In genomic region chr2:147634801-147635200, GRCh38 we compare ENCODE assay signal across 23 cellular contexts.
"Had no signal": no experiment of that assay in that cellular context is flagged by ENCODE, and none has a peak within 500 bp of the region (broad histone marks: within the 10 kb centered on the region; RNA-seq: fewer than 3 reads in every experiment).

No MANE protein-coding gene starts in this region.

- H3K27ac ChIP-seq: brain microvascular endothelial cell, left lung, lower lobe of right lung, right lobe of liver, suprapubic skin, tibial artery, VCaP had no signal

- H3K4me1 Mint-ChIP-seq: stimulated activated effector memory CD8-positive, alpha-beta T cell treated with anti-CD3 and anti-CD28 coated beads, Interleukin-12 subunit alpha, Interleukin-12 subunit beta, amount 100 ng/mL, for 72 hours had no signal

- H3K4me1 ChIP-seq: right lobe of liver, tibial artery had no signal

- H3K27ac Mint-ChIP-seq: activated naive CD8-positive, alpha-beta T cell treated with anti-CD3 and anti-CD28 coated beads, Interleukin-2, amount 10 ng/mL, durations not matched to agents 7 days and 5 days; natural killer cell treated with Interleukin-12 subunit alpha and Interleukin-12 subunit beta and Interleukin-15 and Interleukin-18, amount 100 ng/mL, for 72 hours; stimulated activated effector memory CD8-positive, alpha-beta T cell treated with anti-CD3 and anti-CD28 coated beads, Interleukin-12 subunit alpha, Interleukin-12 subunit beta, amount 100 ng/mL, for 72 hours; T-helper 1 cell treated with Interleukin-12 subunit alpha and Interleukin-12 subunit beta and Interleukin-4 antibody, amounts not matched to agents 30 μg/mL and 1 μg/mL, for 36 hours had no signal

- H3K36me3 ChIP-seq: brain microvascular endothelial cell, left lung, lower lobe of right lung, right lobe of liver, suprapubic skin, tibial artery had no signal

- H3K36me3 Mint-ChIP-seq: activated naive CD8-positive, alpha-beta T cell treated with anti-CD3 and anti-CD28 coated beads, Interleukin-2, amount 10 ng/mL, durations not matched to agents 7 days and 5 days; natural killer cell treated with Interleukin-12 subunit alpha and Interleukin-12 subunit beta and Interleukin-15 and Interleukin-18, amount 100 ng/mL, for 72 hours; stimulated activated effector memory CD8-positive, alpha-beta T cell treated with anti-CD3 and anti-CD28 coated beads, Interleukin-12 subunit alpha, Interleukin-12 subunit beta, amount 100 ng/mL, for 72 hours had no signal

- H3K4me3 Mint-ChIP-seq: activated naive CD8-positive, alpha-beta T cell treated with anti-CD3 and anti-CD28 coated beads, Interleukin-2, amount 10 ng/mL, durations not matched to agents 7 days and 5 days; natural killer cell treated with Interleukin-12 subunit alpha and Interleukin-12 subunit beta and Interleukin-15 and Interleukin-18, amount 100 ng/mL, for 72 hours; stimulated activated effector memory CD8-positive, alpha-beta T cell treated with anti-CD3 and anti-CD28 coated beads, Interleukin-12 subunit alpha, Interleukin-12 subunit beta, amount 100 ng/mL, for 72 hours; T-helper 1 cell treated with Interleukin-12 subunit alpha and Interleukin-12 subunit beta and Interleukin-4 antibody, amounts not matched to agents 30 μg/mL and 1 μg/mL, for 36 hours had no signal

- H3K27me3 Mint-ChIP-seq: activated naive CD8-positive, alpha-beta T cell treated with anti-CD3 and anti-CD28 coated beads, Interleukin-2, amount 10 ng/mL, durations not matched to agents 7 days and 5 days had no signal

- H3K4me3 ChIP-seq: left lung, lower lobe of right lung, right lobe of liver, suprapubic skin, tibial artery had no signal

- DNase-seq: activated CD4-positive, alpha-beta T cell treated with anti-CD3 and anti-CD28 coated beads for 4 hours; activated CD4-positive, alpha-beta T cell treated with anti-CD3 and anti-CD28 coated beads, Interleukin-2, amount 50 U/mL, for 4 hours; activated gamma-delta T cell; activated naive CD8-positive, alpha-beta T cell treated with anti-CD3 and anti-CD28 coated beads, Interleukin-2, amount 10 ng/mL, durations not matched to agents 7 days and 5 days; activated T-cell treated with anti-CD3 and anti-CD28 coated beads for 4 hours; amniotic stem cell; brain microvascular endothelial cell; cortex of kidney; foreskin melanocyte; left lung; lower lobe of right lung; mesenchymal stem cell; right lobe of liver; small intestine; stimulated activated CD4-positive, alpha-beta T cell treated with anti-CD3 and anti-CD28 coated beads, Interleukin-4, amount 100 ng/mL, for 24 hours; SW 1271; T-helper 9 cell; tibial artery had no signal

- H3K9me3 ChIP-seq: left lung, lower lobe of right lung, right lobe of liver, suprapubic skin, tibial artery had no signal

- H3K9me3 Mint-ChIP-seq: stimulated activated effector memory CD8-positive, alpha-beta T cell treated with anti-CD3 and anti-CD28 coated beads, Interleukin-12 subunit alpha, Interleukin-12 subunit beta, amount 100 ng/mL, for 72 hours had no signal

- H3K27me3 ChIP-seq: brain microvascular endothelial cell, left lung, right lobe of liver, suprapubic skin, tibial artery had no signal
